Comparison of ENCODE assay signal across 1 cellular context in the genomic region with DNA sequence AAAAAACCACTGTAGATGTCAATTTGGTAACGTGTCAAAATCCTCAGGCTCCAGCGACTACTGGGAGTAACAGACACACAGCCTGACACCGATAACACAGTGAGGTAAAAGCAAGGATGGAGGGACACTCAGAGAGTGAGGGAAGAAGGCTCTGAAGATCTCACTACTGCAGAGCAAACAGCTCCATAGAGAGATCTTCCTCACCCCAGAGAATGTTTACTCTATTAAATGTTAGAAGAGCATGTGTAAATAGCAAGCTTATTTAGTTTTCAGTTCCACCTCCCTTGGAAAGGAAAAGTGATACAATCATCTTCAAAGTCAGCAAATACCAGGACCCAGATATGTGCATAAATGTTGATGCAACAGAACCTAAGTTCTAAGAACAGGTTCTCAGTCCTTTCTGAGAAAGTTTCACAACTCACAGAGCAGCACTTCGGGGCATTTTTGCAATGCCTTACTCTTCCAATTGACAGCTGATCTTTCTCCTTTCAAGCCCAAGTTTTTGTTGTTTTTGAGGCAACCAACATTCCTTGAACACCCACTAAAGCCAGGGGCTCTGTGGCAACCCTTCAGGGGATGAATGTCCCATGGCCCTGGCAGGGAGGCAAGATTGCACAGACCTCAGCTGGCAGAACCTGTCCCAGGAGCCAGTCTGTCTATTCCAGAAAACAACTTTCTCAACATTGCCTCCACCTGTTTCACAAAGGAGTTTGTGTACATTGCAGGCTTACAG.
A peak's percentile ranks its signal among the peaks of the same experiment; 100 is the strongest.
TF ChIP-seq lines count a peak whose summit lies in the region.

No MANE protein-coding gene starts in this region.

TF ChIP-seq in K562, 482 proteins besides CTCF, POLR2A, EP300 and RAD21 (continued from another document and continues in another):
- TF ChIP-seq PATZ1 (CRISPR knock-in tag; IDR thresholded peaks at IDR 0.05; ENCODE audit: borderline replicate concordance): no peak
- no peak for TF ChIP-seq CC2D1A (IDR thresholded peaks at IDR 0.05)
- TF ChIP-seq, protein P1, sequence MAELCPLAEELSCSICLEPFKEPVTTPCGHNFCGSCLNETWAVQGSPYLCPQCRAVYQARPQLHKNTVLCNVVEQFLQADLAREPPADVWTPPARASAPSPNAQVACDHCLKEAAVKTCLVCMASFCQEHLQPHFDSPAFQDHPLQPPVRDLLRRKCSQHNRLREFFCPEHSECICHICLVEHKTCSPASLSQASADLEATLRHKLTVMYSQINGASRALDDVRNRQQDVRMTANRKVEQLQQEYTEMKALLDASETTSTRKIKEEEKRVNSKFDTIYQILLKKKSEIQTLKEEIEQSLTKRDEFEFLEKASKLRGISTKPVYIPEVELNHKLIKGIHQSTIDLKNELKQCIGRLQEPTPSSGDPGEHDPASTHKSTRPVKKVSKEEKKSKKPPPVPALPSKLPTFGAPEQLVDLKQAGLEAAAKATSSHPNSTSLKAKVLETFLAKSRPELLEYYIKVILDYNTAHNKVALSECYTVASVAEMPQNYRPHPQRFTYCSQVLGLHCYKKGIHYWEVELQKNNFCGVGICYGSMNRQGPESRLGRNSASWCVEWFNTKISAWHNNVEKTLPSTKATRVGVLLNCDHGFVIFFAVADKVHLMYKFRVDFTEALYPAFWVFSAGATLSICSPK (IDR thresholded peaks at IDR 0.05; ENCODE audit: borderline replicate concordance): no peak
- no peak for TF ChIP-seq RHOXF2B (CRISPR knock-in tag; conservative IDR thresholded peaks at IDR 0.05)
- no peak for TF ChIP-seq HNRNPLL (IDR thresholded peaks at IDR 0.05; ENCODE audit: low read depth, low read length, poor library complexity, severe bottlenecking)
- TF ChIP-seq ARNT (IDR thresholded peaks at IDR 0.05): no peak
- TF ChIP-seq CCAR2 (IDR thresholded peaks at IDR 0.05; ENCODE audit: low read depth, low read length): no peak
- no peak; the same call in 1 of the 2 replicates for TF ChIP-seq PHF8 (IDR thresholded peaks at IDR 0.05; ENCODE audit: borderline replicate concordance, low read length)
- TF ChIP-seq NR1H2 (CRISPR knock-in tag; IDR thresholded peaks at IDR 0.05): no peak
- no peak for TF ChIP-seq LARP7 (IDR thresholded peaks at IDR 0.05)
- peak; percentile 39; the same call in 1 of the 2 replicates for TF ChIP-seq L3MBTL2 (IDR thresholded peaks at IDR 0.05)
- TF ChIP-seq FOXP1 (CRISPR knock-in tag; IDR thresholded peaks at IDR 0.05): no peak
- peak; percentile 63 for TF ChIP-seq TEAD4 (IDR thresholded peaks at IDR 0.05; ENCODE audit: low read length)
- TF ChIP-seq TEAD4 (CRISPR knock-in tag; IDR thresholded peaks at IDR 0.05; ENCODE audit: borderline replicate concordance): no peak
- TF ChIP-seq VEZF1 (CRISPR knock-in tag; IDR thresholded peaks at IDR 0.05): no peak
- TF ChIP-seq RNF2 (IDR thresholded peaks at IDR 0.05): 0 out of 2 replicates have a peak, but pooled peaks have one; percentile 17
- TF ChIP-seq BMI1 (IDR thresholded peaks at IDR 0.05; ENCODE audit: low read length): no peak
- TF ChIP-seq HES1 (IDR thresholded peaks at IDR 0.05; ENCODE audit: low read depth): no peak; the same call in 1 of the 2 replicates
- TF ChIP-seq DACH1 (IDR thresholded peaks at IDR 0.05; ENCODE audit: partially characterized antibody): peak; percentile 42
- peak; percentile 42; the same call in 1 of the 2 replicates for TF ChIP-seq ATF7 (IDR thresholded peaks at IDR 0.05)
- TF ChIP-seq ZNF77 (CRISPR knock-in tag; IDR thresholded peaks at IDR 0.05): no peak
- TF ChIP-seq PRPF4 (IDR thresholded peaks at IDR 0.05; ENCODE audit: insufficient read depth, low read depth, low read length, poor library complexity, severe bottlenecking): no peak
- no peak for TF ChIP-seq ETV6 (IDR thresholded peaks at IDR 0.05; ENCODE audit: borderline replicate concordance in 1 of 2, low read depth in 2 of 2, low read length in 1 of 2)
- TF ChIP-seq ETV6 (CRISPR knock-in tag; IDR thresholded peaks at IDR 0.05; ENCODE audit: borderline replicate concordance): no peak
- TF ChIP-seq FOXM1 (IDR thresholded peaks at IDR 0.05; ENCODE audit: low read depth): no peak
- TF ChIP-seq FOXM1 (CRISPR knock-in tag; IDR thresholded peaks at IDR 0.05; ENCODE audit: low read depth): no peak
- TF ChIP-seq GABPA (tag; conservative IDR thresholded peaks at IDR 0.05; ENCODE audit: low read depth): no peak
- peak in 1 of 2 experiments; percentile 20 for TF ChIP-seq E2F6 (IDR thresholded peaks at IDR 0.05; ENCODE audit: borderline replicate concordance in 1 of 2, extremely low read depth in 1 of 2, insufficient read depth in 1 of 2, insufficient read length in 1 of 2, low read depth in 1 of 2, low read length in 1 of 2, poor library complexity in 1 of 2, severe bottlenecking in 1 of 2)
- no peak for TF ChIP-seq ZNF57 (CRISPR knock-in tag; IDR thresholded peaks at IDR 0.05)
- 0 out of 2 replicates have a peak, but pooled peaks have one; percentile 2 for TF ChIP-seq JUN (IDR thresholded peaks at IDR 0.05; ENCODE audit: borderline replicate concordance, low read depth, low read length)
- no peak for TF ChIP-seq JUN (CRISPR knock-in tag; IDR thresholded peaks at IDR 0.05; ENCODE audit: borderline replicate concordance)
- TF ChIP-seq ZNF165 (CRISPR knock-in tag; IDR thresholded peaks at IDR 0.05; ENCODE audit: borderline replicate concordance): no peak
- TF ChIP-seq ARID1B (IDR thresholded peaks at IDR 0.05): peak; percentile 71
- peak; percentile 31 for TF ChIP-seq MEIS2 (IDR thresholded peaks at IDR 0.05; ENCODE audit: partially characterized antibody)
- TF ChIP-seq TCF3 (CRISPR knock-in tag; IDR thresholded peaks at IDR 0.05): peak; percentile 63
- peak in 1 of 2 experiments; percentile 41; a peak in 1 of 4 replicates for TF ChIP-seq TBL1XR1 (IDR thresholded peaks at IDR 0.05; ENCODE audit: low read length in 2 of 2)
- peak in 1 of 2 experiments; percentile 48; a peak in 2 of 4 replicates for TF ChIP-seq FOXA3 (CRISPR knock-in tag; conservative IDR thresholded peaks at IDR 0.05 in 1 of 2, IDR thresholded peaks at IDR 0.05 in 1 of 2)
- peak; percentile 50; the same call in 1 of the 2 replicates for TF ChIP-seq DPF2 (IDR thresholded peaks at IDR 0.05)
- peak; percentile 74 for TF ChIP-seq ZNF316 (IDR thresholded peaks at IDR 0.05)
- TF ChIP-seq, protein P2, sequence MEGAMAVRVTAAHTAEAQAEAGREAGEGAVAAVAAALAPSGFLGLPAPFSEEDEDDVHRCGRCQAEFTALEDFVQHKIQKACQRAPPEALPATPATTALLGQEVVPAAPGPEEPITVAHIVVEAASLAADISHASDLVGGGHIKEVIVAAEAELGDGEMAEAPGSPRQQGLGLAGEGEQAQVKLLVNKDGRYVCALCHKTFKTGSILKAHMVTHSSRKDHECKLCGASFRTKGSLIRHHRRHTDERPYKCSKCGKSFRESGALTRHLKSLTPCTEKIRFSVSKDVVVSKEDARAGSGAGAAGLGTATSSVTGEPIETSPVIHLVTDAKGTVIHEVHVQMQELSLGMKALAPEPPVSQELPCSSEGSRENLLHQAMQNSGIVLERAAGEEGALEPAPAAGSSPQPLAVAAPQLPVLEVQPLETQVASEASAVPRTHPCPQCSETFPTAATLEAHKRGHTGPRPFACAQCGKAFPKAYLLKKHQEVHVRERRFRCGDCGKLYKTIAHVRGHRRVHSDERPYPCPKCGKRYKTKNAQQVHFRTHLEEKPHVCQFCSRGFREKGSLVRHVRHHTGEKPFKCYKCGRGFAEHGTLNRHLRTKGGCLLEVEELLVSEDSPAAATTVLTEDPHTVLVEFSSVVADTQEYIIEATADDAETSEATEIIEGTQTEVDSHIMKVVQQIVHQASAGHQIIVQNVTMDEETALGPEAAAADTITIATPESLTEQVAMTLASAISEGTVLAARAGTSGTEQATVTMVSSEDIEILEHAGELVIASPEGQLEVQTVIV (CRISPR knock-in tag; IDR thresholded peaks at IDR 0.05; ENCODE audit: borderline replicate concordance): no peak
- no peak for TF ChIP-seq FOXJ2 (tag; IDR thresholded peaks at IDR 0.05)
- no peak for TF ChIP-seq ZC3H8 (IDR thresholded peaks at IDR 0.05)
- TF ChIP-seq FUS (optimal IDR thresholded peaks at IDR 0.05; ENCODE audit: low read depth, low read length): no peak
- TF ChIP-seq HDAC2 (IDR thresholded peaks at IDR 0.05): no peak
- TF ChIP-seq ZNF431 (CRISPR knock-in tag; IDR thresholded peaks at IDR 0.05): no peak
- peak; percentile 29; the same call in 1 of the 2 replicates for TF ChIP-seq JUND (IDR thresholded peaks at IDR 0.05; ENCODE audit: borderline replicate concordance, low read depth, low read length)
- TF ChIP-seq JUND (tag; IDR thresholded peaks at IDR 0.05; ENCODE audit: borderline replicate concordance, low read depth, low read length): peak; percentile 29; the same call in 1 of the 3 replicates
- TF ChIP-seq GATAD2B (IDR thresholded peaks at IDR 0.05; ENCODE audit: borderline replicate concordance): no peak
- TF ChIP-seq, protein P3, sequence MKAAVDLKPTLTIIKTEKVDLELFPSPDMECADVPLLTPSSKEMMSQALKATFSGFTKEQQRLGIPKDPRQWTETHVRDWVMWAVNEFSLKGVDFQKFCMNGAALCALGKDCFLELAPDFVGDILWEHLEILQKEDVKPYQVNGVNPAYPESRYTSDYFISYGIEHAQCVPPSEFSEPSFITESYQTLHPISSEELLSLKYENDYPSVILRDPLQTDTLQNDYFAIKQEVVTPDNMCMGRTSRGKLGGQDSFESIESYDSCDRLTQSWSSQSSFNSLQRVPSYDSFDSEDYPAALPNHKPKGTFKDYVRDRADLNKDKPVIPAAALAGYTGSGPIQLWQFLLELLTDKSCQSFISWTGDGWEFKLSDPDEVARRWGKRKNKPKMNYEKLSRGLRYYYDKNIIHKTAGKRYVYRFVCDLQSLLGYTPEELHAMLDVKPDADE (conservative IDR thresholded peaks at IDR 0.05; ENCODE audit: control insufficient read depth, low read depth, low read length): no peak
- TF ChIP-seq ZEB2 (IDR thresholded peaks at IDR 0.05): 0 out of 2 replicates have a peak, but pooled peaks have one; percentile 22
- TF ChIP-seq NR2C2 (CRISPR knock-in tag; IDR thresholded peaks at IDR 0.05): no peak
- TF ChIP-seq NR2C2 (tag; IDR thresholded peaks at IDR 0.05): no peak
- TF ChIP-seq KLF6 (CRISPR knock-in tag; IDR thresholded peaks at IDR 0.05; ENCODE audit: borderline replicate concordance): no peak
- TF ChIP-seq THAP7 (CRISPR knock-in tag; IDR thresholded peaks at IDR 0.05): no peak
- TF ChIP-seq NCOR1 (IDR thresholded peaks at IDR 0.05): peak; percentile 37; the same call in 1 of the 2 replicates
- no peak for TF ChIP-seq RBM17 (IDR thresholded peaks at IDR 0.05; ENCODE audit: borderline replicate concordance, low read depth, low read length)
- no peak for TF ChIP-seq ILF3 (IDR thresholded peaks at IDR 0.05; ENCODE audit: borderline replicate concordance)
- TF ChIP-seq MAZ (CRISPR knock-in tag; conservative IDR thresholded peaks at IDR 0.05 in 1 of 2, IDR thresholded peaks at IDR 0.05 in 1 of 2): 0 out of 4 replicates have a peak, but pooled peaks of 1 of the 2 experiments have one; percentile 27
- TF ChIP-seq CBFB (CRISPR knock-in tag; IDR thresholded peaks at IDR 0.05): no peak
- TF ChIP-seq KDM5B (IDR thresholded peaks at IDR 0.05; ENCODE audit: insufficient replicate concordance, low read depth, low read length): peak; percentile 25
- peak; percentile 50; the same call in 1 of the 2 replicates for TF ChIP-seq EP400 (IDR thresholded peaks at IDR 0.05)
- TF ChIP-seq SMAD4 (CRISPR knock-in tag; conservative IDR thresholded peaks at IDR 0.05): peak; percentile 42; the same call in 1 of the 2 replicates
- no peak for TF ChIP-seq ZNF12 (CRISPR knock-in tag; IDR thresholded peaks at IDR 0.05)
- TF ChIP-seq ZNF197 (CRISPR knock-in tag; IDR thresholded peaks at IDR 0.05; ENCODE audit: low read depth): no peak
